23 cellular contexts compared by ENCODE assay signal in genomic region chr4:3227878-3228675, GRCh38. TPM values are rescaled to one million over a fixed set of nuclear protein-coding genes. Genes with fewer than 3 reads are reported as not detected.
DNase-seq lines count a peak whose midpoint lies in the region; ATAC-seq and TF ChIP-seq lines count a peak whose summit lies in the region.
"Had no signal": no experiment of that assay in that cellular context is flagged by ENCODE, and none has a peak within 500 bp of the region (broad histone marks: within the 10 kb centered on the region; RNA-seq: fewer than 3 reads in every experiment).

No MANE protein-coding gene starts in this region.

- DNase-seq in AG20443 (ENCODE audit: low spot score) (peak; percentile 57), NCI-H1092 (lab: John Stamatoyannopoulos, UW) (peak; percentile 20), Right ventricle myocardium superior (peak; percentile 53), myocyte (ENCODE audit: low read depth) (peak; percentile 96), GM19238 (ENCODE audit: insufficient read length, low spot score) (no peak), GM20000 (ENCODE audit: low spot score) (no peak)
- DNase-seq: activated CD4-positive, CD25-positive, alpha-beta regulatory T cell; activated CD8-positive, alpha-beta T cell treated with anti-CD3 and anti-CD28 coated beads, Interleukin-2, amount 10 ng/mL, durations not matched to agents 7 days and 5 days; amniotic stem cell; HCEC 1CT; hypothalamus; mesenchymal stem cell; NCI-H1694 treated with DMSO at 0.1 percent for 48 hours; NCI-H2171 treated with DMSO at 0.1 percent for 48 hours; NCI-H526 treated with DMSO at 0.1 percent for 48 hours; SHP77; stimulated activated CD4-positive, alpha-beta T cell treated with anti-CD3 and anti-CD28 coated beads, Interleukin-2, amount 100 ng/mL, for 24 hours; SW 1271 had no signal

- peak; percentile 50 for ATAC-seq in Right ventricle myocardium superior (ENCODE audit: poor library complexity)
- ATAC-seq in GM19397 (IDR thresholded peaks at IDR 0.05; ENCODE audit: unreplicated experiment): no peak
- ATAC-seq in HG03039 (IDR thresholded peaks at IDR 0.05; ENCODE audit: unreplicated experiment): no peak
- ATAC-seq: activated CD8-positive, alpha-beta T cell treated with anti-CD3 and anti-CD28 coated beads, Interleukin-2, amount 10 ng/mL, durations not matched to agents 7 days and 5 days; K562; naive thymus-derived CD8-positive, alpha-beta T cell; stimulated activated effector memory CD8-positive, alpha-beta T cell treated with anti-CD3 and anti-CD28 coated beads, Interleukin-12 subunit alpha, Interleukin-12 subunit beta, amount 100 ng/mL, for 72 hours had no signal

- intact Hi-C loops in Right ventricle myocardium superior (cut with DNase I): no loop called here

- TF ChIP-seq CTCF in GM20000 (IDR thresholded peaks at IDR 0.05; ENCODE audit: extremely low read depth, missing control alignments): no peak

RNA-seq across cellular contexts. Expression of gene MSANTD1, which starts 20.9 kb away (rescaled TPM):
- total RNA-seq in Right ventricle myocardium superior (0.54 TPM), myocyte (0.48 and 0.57 TPM in 2 replicates)
- polyA plus RNA-seq in myocyte (2012): 0.32 TPM
- polyA plus RNA-seq: K562 had no signal

Comparison
In these comparisons a context has a peak if more than half of its experiments do, and no peak if none do; other contexts are left out.
1. DNase-seq: peak in AG20443 (single experiment), NCI-H1092 (single experiment), Right ventricle myocardium superior (single experiment) and myocyte (single experiment); none in GM19238 (single experiment) and GM20000 (single experiment).